21 cellular contexts compared by ENCODE assay signal in the genomic region with DNA sequence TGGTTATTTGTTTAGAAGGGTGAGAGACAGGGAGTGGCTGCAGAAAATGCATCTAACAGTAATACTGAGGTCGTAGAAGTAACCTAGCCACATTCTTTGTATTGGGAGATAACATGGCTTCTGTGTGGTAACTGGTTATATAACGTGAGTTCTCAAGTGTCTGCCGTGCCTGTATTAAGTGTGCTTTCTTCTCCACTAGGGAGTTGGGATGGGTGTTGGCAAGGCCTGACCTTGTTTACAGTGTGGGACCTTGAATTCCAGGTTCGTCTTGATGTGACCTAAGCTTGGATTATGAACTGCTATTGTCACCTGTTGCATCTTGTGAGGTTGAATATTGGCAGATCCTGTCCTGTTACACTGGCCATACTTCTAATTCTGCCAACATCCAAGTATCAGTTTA.
"Had no signal": no experiment of that assay in that cellular context is flagged by ENCODE, and none has a peak within 500 bp of the region (broad histone marks: within the 10 kb centered on the region; RNA-seq: fewer than 3 reads in every experiment).

No MANE protein-coding gene starts in this region.

- H3K9me3 ChIP-seq: tibial artery had no signal

- H3K27ac ChIP-seq: tibial artery had no signal

- H3K27me3 ChIP-seq: tibial artery had no signal

- ATAC-seq: activated CD8-positive, alpha-beta memory T cell treated with anti-CD3 and anti-CD28 coated beads, Interleukin-2, amount 10 ng/mL, durations not matched to agents 7 days and 5 days; activated T-helper 17 cell treated with anti-CD3 and anti-CD28 coated beads, Interleukin-2, amount 50 U/mL, for 72 hours had no signal

- H3K36me3 ChIP-seq: tibial artery had no signal

- DNase-seq: activated CD4-positive, alpha-beta memory T cell treated with anti-CD3 and anti-CD28 coated beads, Interleukin-2, amount 10 ng/mL, durations not matched to agents 7 days and 5 days; activated CD4-positive, alpha-beta T cell treated with anti-CD3 and anti-CD28 coated beads for 48 hours; activated CD4-positive, CD25-positive, alpha-beta regulatory T cell; activated CD8-positive, alpha-beta memory T cell treated with anti-CD3 and anti-CD28 coated beads, Interleukin-2, amount 10 ng/mL, durations not matched to agents 7 days and 5 days; activated naive CD4-positive, alpha-beta T cell treated with Interleukin-2 at 50 U/mL for 16 hours; activated naive CD8-positive, alpha-beta T cell treated with anti-CD3 and anti-CD28 coated beads, Interleukin-2, amount 10 ng/mL, durations not matched to agents 7 days and 5 days; activated T-cell treated with anti-CD3 and anti-CD28 coated beads, Interleukin-2, amount 50 U/mL, for 1 hour; amygdala; endodermal cell; erythroblast; immature natural killer cell; kidney glomerular epithelial cell; nephron progenitor cell; occipital lobe; posterior cingulate gyrus; retina; stimulated activated naive CD4-positive, alpha-beta T cell treated with Interleukin-2 at 50 U/mL for 16 hours; T-helper 1 cell; T-helper 9 cell; tibial artery had no signal

- H3K4me3 ChIP-seq: tibial artery had no signal
